12 cellular contexts compared by ENCODE assay signal in genomic region chr4:165874799-165875371, GRCh38. TPM values are rescaled to one million over a fixed set of nuclear protein-coding genes. Genes with fewer than 3 reads are reported as not detected.
DNase-seq lines count a peak whose midpoint lies in the region; ATAC-seq and TF ChIP-seq lines count a peak whose summit lies in the region.
"Had no signal": no experiment of that assay in that cellular context is flagged by ENCODE, and none has a peak within 500 bp of the region (broad histone marks: within the 10 kb centered on the region; RNA-seq: fewer than 3 reads in every experiment).

No MANE protein-coding gene starts in this region.

- no peak overlapping the region for H3K4me3 Mint-ChIP-seq in activated naive CD8-positive, alpha-beta T cell treated with anti-CD3 and anti-CD28 coated beads for 36 hours
- no peak overlapping the region for H3K4me3 Mint-ChIP-seq in activated naive CD8-positive, alpha-beta T cell treated with anti-CD3 and anti-CD28 coated beads, Interleukin-2, amount 50 U/mL, for 24 hours

- DNase-seq in activated naive CD8-positive, alpha-beta T cell treated with anti-CD3 and anti-CD28 coated beads for 36 hours: peak; percentile 3
- DNase-seq in activated naive CD8-positive, alpha-beta T cell treated with anti-CD3 and anti-CD28 coated beads, Interleukin-2, amount 50 U/mL, for 24 hours: no peak
- DNase-seq in epithelial cell of proximal tubule (ENCODE audit: low read depth): peak; percentile 74
- peak in 1 of 3 donors; percentile 24 for DNase-seq in mucosa of descending colon
- no peak for DNase-seq in stimulated activated naive CD8-positive, alpha-beta T cell treated with anti-CD3 and anti-CD28 coated beads, Interleukin-15, Interleukin-2, amounts not matched to agents 100 U/mL and 50 U/mL, for 24 hours
- DNase-seq: stimulated activated CD4-positive, alpha-beta T cell treated with anti-CD3 and anti-CD28 coated beads, Interleukin-4, amount 100 ng/mL, for 1 hour had no signal

- no peak for ATAC-seq in activated naive CD8-positive, alpha-beta T cell treated with anti-CD3 and anti-CD28 coated beads, Interleukin-2, amount 50 U/mL, for 24 hours
- ATAC-seq in mucosa of descending colon (peak; percentile 49), HG02970 (IDR thresholded peaks at IDR 0.05; ENCODE audit: low FRiP score, unreplicated experiment) (no peak), GM19395 (IDR thresholded peaks at IDR 0.05; ENCODE audit: unreplicated experiment) (no peak), GM18868 (IDR thresholded peaks at IDR 0.05; ENCODE audit: unreplicated experiment) (no peak)
- ATAC-seq in stimulated activated naive CD8-positive, alpha-beta T cell treated with anti-CD3 and anti-CD28 coated beads, Interleukin-15, Interleukin-2, amounts not matched to agents 100 U/mL and 50 U/mL, for 24 hours: no peak

- H3K4me1 Mint-ChIP-seq in activated naive CD8-positive, alpha-beta T cell treated with anti-CD3 and anti-CD28 coated beads for 36 hours: peaks cover 2% of the 10 kb centered on the region
- H3K4me1 Mint-ChIP-seq in activated naive CD8-positive, alpha-beta T cell treated with anti-CD3 and anti-CD28 coated beads, Interleukin-2, amount 50 U/mL, for 24 hours: peaks cover 4% of the 10 kb centered on the region

- intact Hi-C loops in mucosa of descending colon (cut with DNase I, micrococcal nuclease): no loop called here

- H3K27ac Mint-ChIP-seq in activated naive CD8-positive, alpha-beta T cell treated with anti-CD3 and anti-CD28 coated beads for 36 hours: no peak overlapping the region
- no peak overlapping the region for H3K27ac Mint-ChIP-seq in activated naive CD8-positive, alpha-beta T cell treated with anti-CD3 and anti-CD28 coated beads, Interleukin-2, amount 50 U/mL, for 24 hours

- H3K36me3 Mint-ChIP-seq in activated naive CD8-positive, alpha-beta T cell treated with anti-CD3 and anti-CD28 coated beads for 36 hours: no peaks in the 10 kb centered on the region
- no peaks in the 10 kb centered on the region for H3K36me3 Mint-ChIP-seq in activated naive CD8-positive, alpha-beta T cell treated with anti-CD3 and anti-CD28 coated beads, Interleukin-2, amount 50 U/mL, for 24 hours (ENCODE audit: low read depth)

- H3K4me1 ChIP-seq in mucosa of descending colon (ENCODE audit: low read depth): no peaks in the 10 kb centered on the region
- H3K4me1 ChIP-seq: BLaER1 treated with 17β-estradiol and CSF1 and Interleukin-3, amounts not matched to agents 10 nM and 100 nM had no signal

- H3K9me3 Mint-ChIP-seq in activated naive CD8-positive, alpha-beta T cell treated with anti-CD3 and anti-CD28 coated beads for 36 hours: no peaks in the 10 kb centered on the region
- H3K9me3 Mint-ChIP-seq in activated naive CD8-positive, alpha-beta T cell treated with anti-CD3 and anti-CD28 coated beads, Interleukin-2, amount 50 U/mL, for 24 hours: no peaks in the 10 kb centered on the region

- H3K9me3 ChIP-seq in mucosa of descending colon: no peaks in the 10 kb centered on the region
- H3K9me3 ChIP-seq: HAP-1 had no signal

- H3K36me3 ChIP-seq in mucosa of descending colon (ENCODE audit: low read depth): no peaks in the 10 kb centered on the region
- H3K36me3 ChIP-seq: HAP-1 had no signal

- no peak for TF ChIP-seq CTCF in epithelial cell of proximal tubule (conservative IDR thresholded peaks at IDR 0.05; ENCODE audit: low read depth, low read length)
- no peak for TF ChIP-seq CTCF in mucosa of descending colon (IDR thresholded peaks at IDR 0.05)

- peak overlapping the region; percentile 72 for H3K4me3 ChIP-seq in epithelial cell of proximal tubule (ENCODE audit: low read depth, low read length)
- no peak overlapping the region for H3K4me3 ChIP-seq in mucosa of descending colon
- H3K4me3 ChIP-seq: BLaER1 treated with 17β-estradiol and CSF1 and Interleukin-3, amounts not matched to agents 10 nM and 100 nM had no signal

- H3K27me3 Mint-ChIP-seq in activated naive CD8-positive, alpha-beta T cell treated with anti-CD3 and anti-CD28 coated beads for 36 hours: peaks cover 61% of the 10 kb centered on the region
- H3K27me3 Mint-ChIP-seq in activated naive CD8-positive, alpha-beta T cell treated with anti-CD3 and anti-CD28 coated beads, Interleukin-2, amount 50 U/mL, for 24 hours: peaks cover 59% of the 10 kb centered on the region

RNA-seq across cellular contexts. Expression of gene TLL1, which starts 1.8 kb away (rescaled TPM):
- not detected for total RNA-seq in activated naive CD8-positive, alpha-beta T cell treated with anti-CD3 and anti-CD28 coated beads for 36 hours
- total RNA-seq in epithelial cell of proximal tubule: 2.0 and 2.6 TPM in 2 replicates
- 1 to 10 TPM; 2.4 to 4.8 (median 2.5) TPM for total RNA-seq in mucosa of descending colon
- total RNA-seq: RPMI7951 had no signal

Comparison
In these comparisons a context has a peak if more than half of its experiments do, and no peak if none do; other contexts are left out.
1. DNase-seq: peak in activated naive CD8-positive, alpha-beta T cell treated with anti-CD3 and anti-CD28 coated beads for 36 hours (single experiment) and epithelial cell of proximal tubule (single experiment); none in activated naive CD8-positive, alpha-beta T cell treated with anti-CD3 and anti-CD28 coated beads, Interleukin-2, amount 50 U/mL, for 24 hours (single experiment) and stimulated activated naive CD8-positive, alpha-beta T cell treated with anti-CD3 and anti-CD28 coated beads, Interleukin-15, Interleukin-2, amounts not matched to agents 100 U/mL and 50 U/mL, for 24 hours (single experiment).